In genomic region chr15:39133201-39133600, GRCh38 we compare ENCODE assay signal across 15 cellular contexts.
DNase-seq lines count a peak whose midpoint lies in the region; ATAC-seq, FAIRE-seq and TF ChIP-seq lines count a peak whose summit lies in the region.
"Had no signal": no experiment of that assay in that cellular context is flagged by ENCODE, and none has a peak within 500 bp of the region (broad histone marks: within the 10 kb centered on the region; RNA-seq: fewer than 3 reads in every experiment).

No MANE protein-coding gene starts in this region.

- H3K36me3 ChIP-seq in cardiac muscle cell (no peaks in the 10 kb centered on the region), astrocyte (ENCODE audit: insufficient read depth, low read length) (no peaks in the 10 kb centered on the region), vagina (no peaks in the 10 kb centered on the region), aorta (ENCODE audit: control insufficient read depth in 1 of 2, insufficient read depth in 2 of 2, low read length in 1 of 2) (no peaks in the 10 kb centered on the region), Peyer's patch (no peaks in the 10 kb centered on the region)
- H3K36me3 ChIP-seq: prostate gland had no signal

- no peak for TF ChIP-seq CTCF in cardiac muscle cell (IDR thresholded peaks at IDR 0.05; ENCODE audit: low read depth, low read length)
- no peak for TF ChIP-seq CTCF in astrocyte (IDR thresholded peaks at IDR 0.05; ENCODE audit: insufficient read depth, low read depth, low read length)
- TF ChIP-seq CTCF in vagina (IDR thresholded peaks at IDR 0.05), result no peak
- no peak for TF ChIP-seq CTCF in Peyer's patch (IDR thresholded peaks at IDR 0.05)

- peak overlapping the region; percentile 48 for H3K9ac ChIP-seq in astrocyte (ENCODE audit: low read length)
- H3K9ac ChIP-seq: KMS-11 had no signal

- H3K4me1 ChIP-seq in cardiac muscle cell (ENCODE audit: low read depth) (peaks cover 11% of the 10 kb centered on the region), astrocyte (ENCODE audit: insufficient read depth, low read length) (peaks cover 55% of the 10 kb centered on the region), vagina (peaks cover 6% of the 10 kb centered on the region), aorta (ENCODE audit: control insufficient read depth in 1 of 2, insufficient read depth in 2 of 2, low read length in 2 of 2) (peaks cover 0 to under 1% of the 10 kb centered on the region in 2 donors), Peyer's patch (peaks cover 0 to 9% (median 0%) of the 10 kb centered on the region in 4 donors)

- peak overlapping the region; percentile 34 for H3K4me2 ChIP-seq in astrocyte (ENCODE audit: low read length)
- H3K4me2 ChIP-seq: KMS-11 had no signal

- H3K27ac Mint-ChIP-seq in astrocyte (ENCODE audit: unreplicated experiment), result peak overlapping the region; percentile 87
- H3K27ac Mint-ChIP-seq: B cell; T-helper 1 cell treated with Interleukin-12 subunit alpha and Interleukin-12 subunit beta and Interleukin-4 antibody, amounts not matched to agents 30 μg/mL and 1 μg/mL, for 36 hours; type B pancreatic cell had no signal

- H3K9me3 ChIP-seq in cardiac muscle cell (ENCODE audit: low read depth) (no peaks in the 10 kb centered on the region), astrocyte (ENCODE audit: insufficient read depth, low read depth, low read length) (no peaks in the 10 kb centered on the region), vagina (no peaks in the 10 kb centered on the region), aorta (ENCODE audit: control insufficient read depth, low read length) (no peaks in the 10 kb centered on the region), Peyer's patch (no peaks in the 10 kb centered on the region)
- H3K9me3 ChIP-seq: prostate gland had no signal

- no peak overlapping the region for H2AFZ ChIP-seq in astrocyte (ENCODE audit: low read depth, low read length)

- H3K79me2 ChIP-seq in astrocyte (ENCODE audit: insufficient read depth, low read length), result no peaks in the 10 kb centered on the region

- peak; percentile 8 to 94 for DNase-seq in cardiac muscle cell (ENCODE audit: low read depth in 1 of 2, low spot score in 1 of 2)
- no peak for DNase-seq in Right ventricle myocardium superior
- peak; percentile 85 for DNase-seq in astrocyte (ENCODE audit: low read depth)
- peak; percentile 92 for DNase-seq in kidney glomerular epithelial cell (lab: John Stamatoyannopoulos, UW)
- no peak for DNase-seq in vagina (ENCODE audit: extremely low spot score in 2 of 2)
- DNase-seq in aorta, result no peak
- no peak for DNase-seq in Peyer's patch
- DNase-seq: amygdala had no signal

- no peaks in the 10 kb centered on the region for H3K27me3 Mint-ChIP-seq in astrocyte (ENCODE audit: low read depth, unreplicated experiment)
- H3K27me3 Mint-ChIP-seq: B cell, type B pancreatic cell had no signal

- WGBS in aorta, 2 donors, result 7% methylated on average over 1 of the region's 1 CpG

- FAIRE-seq in astrocyte (lab: Jason Lieb, UNC), result peak; percentile 54
- FAIRE-seq: H1 had no signal

- peak overlapping the region; percentile 50 for H3K27ac ChIP-seq in cardiac muscle cell
- peak overlapping the region; percentile 67 for H3K27ac ChIP-seq in astrocyte (ENCODE audit: low read depth, low read length)
- H3K27ac ChIP-seq in vagina, result no peak overlapping the region
- H3K27ac ChIP-seq in aorta (ENCODE audit: low read depth in 1 of 2, low read length in 2 of 2), result no peak overlapping the region
- peak overlapping the region in 1 of 4 donors; percentile 72 for H3K27ac ChIP-seq in Peyer's patch
- H3K27ac ChIP-seq: KMS-11, prostate gland had no signal

- no peaks in the 10 kb centered on the region for H4K20me1 ChIP-seq in astrocyte (ENCODE audit: insufficient read depth, low read length)

- TF ChIP-seq POLR2A in vagina (IDR thresholded peaks at IDR 0.05) (no peak), Peyer's patch (IDR thresholded peaks at IDR 0.05) (no peak)

- no peaks in the 10 kb centered on the region for H3K36me3 Mint-ChIP-seq in astrocyte (ENCODE audit: low read depth, unreplicated experiment)
- H3K36me3 Mint-ChIP-seq: type B pancreatic cell had no signal

- H3K9me3 Mint-ChIP-seq in astrocyte (ENCODE audit: unreplicated experiment), result peaks cover 9% of the 10 kb centered on the region
- H3K9me3 Mint-ChIP-seq: T-helper 1 cell treated with Interleukin-12 subunit alpha and Interleukin-12 subunit beta and Interleukin-4 antibody, amounts not matched to agents 30 μg/mL and 1 μg/mL, for 36 hours; type B pancreatic cell had no signal

- no peak for ATAC-seq in Right ventricle myocardium superior (ENCODE audit: poor library complexity)
- no peak for ATAC-seq in aorta (ENCODE audit: low FRiP score)
- no peak for ATAC-seq in HG02840 (IDR thresholded peaks at IDR 0.05; ENCODE audit: low FRiP score, unreplicated experiment)

- H3K4me3 ChIP-seq in cardiac muscle cell (no peak overlapping the region), astrocyte (ENCODE audit: insufficient read depth, low read depth, low read length) (no peak overlapping the region), vagina (no peak overlapping the region), aorta (ENCODE audit: low read length in 2 of 2) (no peak overlapping the region), Peyer's patch (no peak overlapping the region)
- H3K4me3 ChIP-seq: prostate gland had no signal

- H3K4me1 Mint-ChIP-seq in astrocyte (ENCODE audit: low read depth, unreplicated experiment), result peaks cover 75% of the 10 kb centered on the region
- H3K4me1 Mint-ChIP-seq: B cell had no signal

- no peaks in the 10 kb centered on the region for H3K27me3 ChIP-seq in cardiac muscle cell
- no peaks in the 10 kb centered on the region for H3K27me3 ChIP-seq in astrocyte (ENCODE audit: insufficient read depth, low read length)
- no peaks in the 10 kb centered on the region for H3K27me3 ChIP-seq in vagina
- H3K27me3 ChIP-seq in aorta (ENCODE audit: control insufficient read depth in 1 of 2, insufficient read depth in 2 of 2, low read length in 1 of 2), result no peaks in the 10 kb centered on the region
- no peaks in the 10 kb centered on the region for H3K27me3 ChIP-seq in Peyer's patch

- no peak overlapping the region for H3K4me3 Mint-ChIP-seq in astrocyte (ENCODE audit: unreplicated experiment)
- H3K4me3 Mint-ChIP-seq: B cell; T-helper 1 cell treated with Interleukin-12 subunit alpha and Interleukin-12 subunit beta and Interleukin-4 antibody, amounts not matched to agents 30 μg/mL and 1 μg/mL, for 36 hours; type B pancreatic cell had no signal

- intact Hi-C loops in Right ventricle myocardium superior (cut with DNase I), result no loop called here
- intact Hi-C loops in vagina (cut with DNase I), result no loop called here
- intact Hi-C loops in aorta (cut with DNase I), result no loop called here

Comparison
In these comparisons a context has a peak if more than half of its experiments do, and no peak if none do; other contexts are left out.
1. DNase-seq: peak in cardiac muscle cell (2 of 2), astrocyte (single experiment) and kidney glomerular epithelial cell (single experiment); none in Right ventricle myocardium superior (single experiment), vagina (0 of 2), aorta (0 of 2) and Peyer's patch (0 of 3).
2. H3K27ac ChIP-seq: peak in cardiac muscle cell (single experiment) and astrocyte (single experiment); none in vagina (single experiment) and aorta (0 of 2).